Comparison of ENCODE assay signal across 7 cellular contexts in the genomic region with DNA sequence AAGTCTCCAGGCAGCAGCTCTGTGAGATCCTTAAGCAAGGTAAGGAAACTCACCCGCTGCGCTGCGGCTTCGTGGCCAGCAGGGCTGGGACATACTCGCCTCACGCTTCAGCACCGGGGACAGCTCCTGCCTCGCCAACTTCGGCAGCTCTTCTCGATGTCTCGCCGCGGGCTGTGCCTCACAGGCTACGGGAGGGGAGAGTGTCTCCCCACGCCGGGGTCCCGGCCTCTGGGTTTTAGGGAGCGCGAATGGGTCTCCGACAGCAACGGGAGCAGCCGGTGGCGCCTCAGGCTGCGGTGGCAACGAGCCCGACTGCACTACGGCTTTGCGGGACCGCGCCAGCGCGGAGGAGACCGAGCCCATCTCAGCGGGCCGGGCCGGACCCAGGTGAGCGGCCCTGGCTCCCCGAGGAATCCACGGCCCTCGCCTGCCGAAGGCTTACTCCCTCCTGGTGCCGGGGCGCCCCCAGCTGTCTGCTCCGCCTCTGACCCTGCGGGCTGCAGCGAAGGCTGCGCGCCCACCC.
DNase-seq lines count a peak whose midpoint lies in the region; ATAC-seq and TF ChIP-seq lines count a peak whose summit lies in the region.

No MANE protein-coding gene starts in this region.

- peak; percentile 69 for DNase-seq in GM13976 (ENCODE audit: low spot score)
- DNase-seq in T-helper 2 cell: peak in 4 of 5 experiments; percentile 21 to 76 (median 29)
- DNase-seq in body of pancreas: peak; percentile 70 to 81 (median 76)
- DNase-seq in stimulated activated CD4-positive, alpha-beta T cell treated with anti-CD3 and anti-CD28 coated beads, Interleukin-12 subunit alpha, Interleukin-12 subunit beta, amount 100 ng/mL, for 4 hours: peak; percentile 64
- no peak for DNase-seq in NCI-H2196 treated with DMSO at 0.1 percent for 48 hours (lab: John Stamatoyannopoulos, UW; ENCODE audit: unreplicated experiment)

- H3K36me3 ChIP-seq in HUES48 (ENCODE audit: control insufficient read depth, insufficient read depth, low read length) (no peaks in the 10 kb centered on the region), body of pancreas (replicated peaks in 1 of 2; ENCODE audit: insufficient read depth in 1 of 2, low read depth in 2 of 2) (no peaks in the 10 kb centered on the region), iPS-20b (ENCODE audit: insufficient read depth, low read depth, low read length) (no peaks in the 10 kb centered on the region)

- 6 to 12% methylated on average over 5 to 41 of the region's 48 CpGs for whole genome bisulfite sequencing in body of pancreas, 2 donors

- H3K9me3 ChIP-seq in HUES48 (ENCODE audit: control insufficient read depth, insufficient read depth, low read length) (no peaks in the 10 kb centered on the region), body of pancreas (no peaks in the 10 kb centered on the region), iPS-20b (ENCODE audit: insufficient read depth, low read depth, low read length) (no peaks in the 10 kb centered on the region)

- peaks cover 45% of the 10 kb centered on the region for H3K27me3 ChIP-seq in HUES48 (ENCODE audit: control insufficient read depth, insufficient read depth, low read length)
- peaks cover 0 to 16% of the 10 kb centered on the region in 2 donors for H3K27me3 ChIP-seq in body of pancreas
- H3K27me3 ChIP-seq in iPS-20b (ENCODE audit: insufficient read depth, low read length): peaks cover 63% of the 10 kb centered on the region

- H3K4me3 ChIP-seq in HUES48 (ENCODE audit: low read depth, low read length): peak overlapping the region; percentile 59
- no peak overlapping the region for H3K4me3 ChIP-seq in body of pancreas
- peak overlapping the region; percentile 55 for H3K4me3 ChIP-seq in iPS-20b (ENCODE audit: low read length)

- peaks cover 9% of the 10 kb centered on the region for H3K4me1 ChIP-seq in HUES48 (ENCODE audit: control insufficient read depth, insufficient read depth, low read length)
- peaks cover 6% of the 10 kb centered on the region for H3K4me1 ChIP-seq in body of pancreas
- H3K4me1 ChIP-seq in iPS-20b (ENCODE audit: insufficient read depth, low read length): peaks cover 3% of the 10 kb centered on the region; the same call in 1 of the 2 replicates

- H3K27ac ChIP-seq in HUES48 (ENCODE audit: low read depth, low read length) (no peak overlapping the region), body of pancreas (no peak overlapping the region), iPS-20b (ENCODE audit: low read length) (no peak overlapping the region)

- TF ChIP-seq CTCF in GM13976 (IDR thresholded peaks at IDR 0.05; ENCODE audit: borderline replicate concordance, control extremely low read depth, extremely low read depth, insufficient read depth, missing control alignments) (no peak), body of pancreas (IDR thresholded peaks at IDR 0.05) (peak in 6 of 7 experiments; percentile 21 to 54 (median 44))

- peak; percentile 87 for ATAC-seq in body of pancreas

- in situ Hi-C loops in GM13976 (cut with MboI; ENCODE audit: low sequenced_read_pairs, unreplicated experiment): no loop called here

- intact Hi-C loops in body of pancreas (cut with DNase I): no loop called here

- TF ChIP-seq POLR2A in body of pancreas (IDR thresholded peaks at IDR 0.05): no peak

- no peak overlapping the region for H3K9ac ChIP-seq in HUES48 (ENCODE audit: low read depth, low read length)
- H3K9ac ChIP-seq in iPS-20b (ENCODE audit: low read depth, low read length): no peak overlapping the region

Comparison
In these comparisons a context has a peak if more than half of its experiments do, and no peak if none do; other contexts are left out.
1. H3K4me3 ChIP-seq: peak in HUES48 (single experiment) and iPS-20b (single experiment); none in body of pancreas (0 of 2).